In the genomic region with DNA sequence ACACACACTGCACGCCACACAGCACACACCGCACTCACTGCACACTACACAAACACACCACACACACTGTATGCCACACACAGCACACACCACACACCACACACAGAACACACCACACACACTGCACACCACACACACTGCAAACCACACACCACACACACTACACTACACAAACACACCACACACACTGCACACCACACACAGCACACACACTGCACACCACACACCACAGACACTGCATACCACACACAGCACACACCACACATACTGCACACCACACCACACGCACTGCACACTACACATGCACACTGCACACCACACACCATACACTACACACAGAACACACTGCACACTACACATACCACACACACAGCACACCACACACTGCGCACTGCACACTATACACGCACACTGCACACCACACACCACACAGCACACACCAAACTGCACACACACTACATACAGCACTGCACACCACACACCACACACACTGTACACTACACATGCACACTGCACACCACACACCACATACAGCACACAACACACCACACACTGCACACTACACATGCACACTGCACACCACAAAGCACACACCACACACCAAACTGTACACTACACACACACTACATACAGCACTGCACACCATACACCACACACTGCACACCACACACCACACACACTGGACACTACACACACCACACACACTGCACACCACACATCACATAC, we compare ENCODE assay signal across 29 cellular contexts.
"Had no signal": no experiment of that assay in that cellular context is flagged by ENCODE, and none has a peak within 500 bp of the region (broad histone marks: within the 10 kb centered on the region; RNA-seq: fewer than 3 reads in every experiment).

No MANE protein-coding gene starts in this region.

- DNase-seq: activated CD4-positive, alpha-beta T cell treated with anti-CD3 and anti-CD28 coated beads for 1 hour; activated CD8-positive, alpha-beta T cell treated with anti-CD3 and anti-CD28 coated beads, Interleukin-2, amount 10 ng/mL, durations not matched to agents 7 days and 5 days; activated naive CD4-positive, alpha-beta T cell; activated T-cell treated with anti-CD3 and anti-CD28 coated beads for 4 hours; activated T-cell treated with anti-CD3 and anti-CD28 coated beads, Interleukin-2, amount 50 U/mL, for 72 hours; effector CD8-positive, alpha-beta T cell; esophagus squamous epithelium; hippocampal formation; kidney; left colon; mammary epithelial cell; naive thymus-derived CD8-positive, alpha-beta T cell; small intestine; stimulated activated CD4-positive, alpha-beta T cell treated with anti-CD3 and anti-CD28 coated beads, Interleukin-4, amount 100 ng/mL, for 24 hours; T-helper 17 cell; T1000 had no signal

- H3K36me3 ChIP-seq: breast epithelium, esophagus squamous epithelium, gastroesophageal sphincter, thoracic aorta, vagina had no signal

- H3K9me3 Mint-ChIP-seq: activated naive CD4-positive, alpha-beta T cell treated with anti-CD3 and anti-CD28 coated beads, Interleukin-2, amount 50 U/mL, for 72 hours; activated T-cell treated with anti-CD3 and anti-CD28 coated beads, Interleukin-2, amount 50 U/mL, for 72 hours; mesothelial cell of epicardium; naive thymus-derived CD8-positive, alpha-beta T cell; stimulated activated effector memory CD8-positive, alpha-beta T cell treated with anti-CD3 and anti-CD28 coated beads, Interleukin-12 subunit alpha, Interleukin-12 subunit beta, amount 100 ng/mL, for 72 hours; stimulated activated naive CD8-positive, alpha-beta T cell treated with anti-CD3 and anti-CD28 coated beads, Interleukin-15, Interleukin-2, amounts not matched to agents 100 ng/mL and 50 ng/mL, for 24 hours; type B pancreatic cell had no signal

- H3K27ac Mint-ChIP-seq: activated CD8-positive, alpha-beta T cell treated with anti-CD3 and anti-CD28 coated beads, Interleukin-2, amount 10 ng/mL, durations not matched to agents 7 days and 5 days; activated naive CD4-positive, alpha-beta T cell treated with anti-CD3 and anti-CD28 coated beads, Interleukin-2, amount 50 U/mL, for 72 hours; activated T-cell treated with anti-CD3 and anti-CD28 coated beads, Interleukin-2, amount 50 U/mL, for 72 hours; mesothelial cell of epicardium; naive thymus-derived CD8-positive, alpha-beta T cell; progenitor cell of endocrine pancreas; stimulated activated effector memory CD8-positive, alpha-beta T cell treated with anti-CD3 and anti-CD28 coated beads, Interleukin-12 subunit alpha, Interleukin-12 subunit beta, amount 100 ng/mL, for 72 hours; stimulated activated naive CD8-positive, alpha-beta T cell treated with anti-CD3 and anti-CD28 coated beads, Interleukin-15, Interleukin-2, amounts not matched to agents 100 ng/mL and 50 ng/mL, for 24 hours; T-helper 17 cell; type B pancreatic cell had no signal

- H3K36me3 Mint-ChIP-seq: activated naive CD4-positive, alpha-beta T cell treated with anti-CD3 and anti-CD28 coated beads, Interleukin-2, amount 50 U/mL, for 72 hours; mesothelial cell of epicardium; naive thymus-derived CD8-positive, alpha-beta T cell; stimulated activated effector memory CD8-positive, alpha-beta T cell treated with anti-CD3 and anti-CD28 coated beads, Interleukin-12 subunit alpha, Interleukin-12 subunit beta, amount 100 ng/mL, for 72 hours; type B pancreatic cell had no signal

- FAIRE-seq: colon, endometrium, kidney, small intestine had no signal

- H3K27ac ChIP-seq: breast epithelium, epithelial cell of prostate, esophagus squamous epithelium, gastroesophageal sphincter, thoracic aorta, vagina had no signal

- H3K4me3 Mint-ChIP-seq: activated CD8-positive, alpha-beta T cell treated with anti-CD3 and anti-CD28 coated beads, Interleukin-2, amount 10 ng/mL, durations not matched to agents 7 days and 5 days; activated T-cell treated with anti-CD3 and anti-CD28 coated beads, Interleukin-2, amount 50 U/mL, for 72 hours; mesothelial cell of epicardium; naive thymus-derived CD8-positive, alpha-beta T cell; stimulated activated effector memory CD8-positive, alpha-beta T cell treated with anti-CD3 and anti-CD28 coated beads, Interleukin-12 subunit alpha, Interleukin-12 subunit beta, amount 100 ng/mL, for 72 hours; stimulated activated naive CD8-positive, alpha-beta T cell treated with anti-CD3 and anti-CD28 coated beads, Interleukin-15, Interleukin-2, amounts not matched to agents 100 ng/mL and 50 ng/mL, for 24 hours; T-helper 17 cell; type B pancreatic cell had no signal

- H3K4me3 ChIP-seq: breast epithelium, esophagus squamous epithelium, gastroesophageal sphincter, thoracic aorta, vagina had no signal

- H3K27me3 Mint-ChIP-seq: naive thymus-derived CD8-positive, alpha-beta T cell; progenitor cell of endocrine pancreas; stimulated activated naive CD8-positive, alpha-beta T cell treated with anti-CD3 and anti-CD28 coated beads, Interleukin-15, Interleukin-2, amounts not matched to agents 100 ng/mL and 50 ng/mL, for 24 hours; T-helper 17 cell; type B pancreatic cell had no signal

- H3K4me1 ChIP-seq: breast epithelium, esophagus squamous epithelium, gastroesophageal sphincter, vagina had no signal

- H3K4me1 Mint-ChIP-seq: mesothelial cell of epicardium; stimulated activated effector memory CD8-positive, alpha-beta T cell treated with anti-CD3 and anti-CD28 coated beads, Interleukin-12 subunit alpha, Interleukin-12 subunit beta, amount 100 ng/mL, for 72 hours had no signal

- H3K27me3 ChIP-seq: breast epithelium, esophagus squamous epithelium, gastroesophageal sphincter, vagina had no signal

- H3K9me3 ChIP-seq: breast epithelium, esophagus squamous epithelium, gastroesophageal sphincter, thoracic aorta, vagina had no signal
